ENCODE assay signal across 2 cellular contexts in genomic region chr5:10310073-10310779, GRCh38.
TF ChIP-seq lines count a peak whose summit lies in the region.

No MANE protein-coding gene starts in this region.

TF ChIP-seq in Ishikawa, 13 proteins besides CTCF, POLR2A, EP300 and RAD21:
- TF ChIP-seq, protein P1, sequence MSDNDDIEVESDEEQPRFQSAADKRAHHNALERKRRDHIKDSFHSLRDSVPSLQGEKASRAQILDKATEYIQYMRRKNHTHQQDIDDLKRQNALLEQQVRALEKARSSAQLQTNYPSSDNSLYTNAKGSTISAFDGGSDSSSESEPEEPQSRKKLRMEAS (IDR thresholded peaks at IDR 0.05), result 0 out of 2 replicates have a peak, but pooled peaks have one; percentile 38
- TF ChIP-seq TEAD4 (IDR thresholded peaks at IDR 0.05) (no peak), NFIC (IDR thresholded peaks at IDR 0.05) (no peak)

TF ChIP-seq in K562, 482 proteins besides CTCF, POLR2A, EP300 and RAD21:
- TF ChIP-seq C11orf30 (IDR thresholded peaks at IDR 0.05; ENCODE audit: low read depth) (peak; percentile 99), GATAD2B (IDR thresholded peaks at IDR 0.05; ENCODE audit: borderline replicate concordance) (peak; percentile 52; the same call in 1 of the 2 replicates), NFRKB (IDR thresholded peaks at IDR 0.05; ENCODE audit: low read depth) (peak; percentile 15; the same call in 1 of the 2 replicates), ZEB2 (IDR thresholded peaks at IDR 0.05) (0 out of 2 replicates have a peak, but pooled peaks have one; percentile 17), SREBF1 (IDR thresholded peaks at IDR 0.05; ENCODE audit: borderline replicate concordance, low read depth, low read length) (no peak), GTF2A2 (tag; IDR thresholded peaks at IDR 0.05) (peak; percentile 4; the same call in 1 of the 2 replicates), ESRRB (CRISPR knock-in tag; IDR thresholded peaks at IDR 0.05; ENCODE audit: borderline replicate concordance) (no peak), ESRRA (IDR thresholded peaks at IDR 0.05; ENCODE audit: borderline replicate concordance, low read depth) (0 out of 2 replicates have a peak, but pooled peaks have one; percentile 18), SMARCE1 (IDR thresholded peaks at IDR 0.05) (peak; percentile 16; the same call in 1 of the 2 replicates), MYC (IDR thresholded peaks at IDR 0.05; ENCODE audit: low read depth, low read length) (0 out of 2 replicates have a peak, but pooled peaks have one; percentile 23), MYC (CRISPR knock-in tag; IDR thresholded peaks at IDR 0.05; ENCODE audit: borderline replicate concordance, low read depth) (0 out of 2 replicates have a peak, but pooled peaks have one; percentile 19), NFE2L1 (tag; IDR thresholded peaks at IDR 0.05; ENCODE audit: borderline replicate concordance, low read depth) (peak; percentile 74), MAFF (IDR thresholded peaks at IDR 0.05; ENCODE audit: low read length) (peak; percentile 99), JUND (IDR thresholded peaks at IDR 0.05; ENCODE audit: borderline replicate concordance, low read depth, low read length) (peak; percentile 35; the same call in 1 of the 2 replicates), JUND (tag; IDR thresholded peaks at IDR 0.05; ENCODE audit: borderline replicate concordance, low read depth, low read length) (peak; percentile 28; the same call in 1 of the 3 replicates), NR2C2 (CRISPR knock-in tag; IDR thresholded peaks at IDR 0.05) (no peak), NR2C2 (tag; IDR thresholded peaks at IDR 0.05) (peak; percentile 53; the same call in 1 of the 2 replicates), ETV1 (tag; conservative IDR thresholded peaks at IDR 0.05; ENCODE audit: low read depth) (0 out of 2 replicates have a peak, but pooled peaks have one; percentile 6), ZBTB33 (CRISPR knock-in tag; IDR thresholded peaks at IDR 0.05) (peak; percentile 77; the same call in 1 of the 2 replicates), KAT8 (IDR thresholded peaks at IDR 0.05; ENCODE audit: low read depth) (no peak), FOSL1 (tag; conservative IDR thresholded peaks at IDR 0.05) (0 out of 2 replicates have a peak, but pooled peaks have one; percentile 11), MAFG (tag; conservative IDR thresholded peaks at IDR 0.05) (peak; percentile 97), ZNF41 (CRISPR knock-in tag; conservative IDR thresholded peaks at IDR 0.05) (no peak), BACH1 (tag; IDR thresholded peaks at IDR 0.05) (peak; percentile 78), NFE2 (IDR thresholded peaks at IDR 0.05; ENCODE audit: low read depth) (peak; percentile 81), SMARCA4 (IDR thresholded peaks at IDR 0.05) (0 out of 2 replicates have a peak, but pooled peaks have one; percentile 29), ZNF316 (IDR thresholded peaks at IDR 0.05) (peak; percentile 99), WHSC1 (IDR thresholded peaks at IDR 0.05; ENCODE audit: low read length) (no peak), ZNF140 (CRISPR knock-in tag; IDR thresholded peaks at IDR 0.05) (no peak), YY1 (IDR thresholded peaks at IDR 0.05; ENCODE audit: borderline replicate concordance in 1 of 3, control insufficient read depth in 1 of 3, extremely low read depth in 1 of 3, insufficient read depth in 3 of 3, insufficient read length in 1 of 3, insufficient replicate concordance in 2 of 3, low read depth in 1 of 3, low read length in 2 of 3) (peak in 2 of 3 experiments; percentile 27 to 78), ARNT (IDR thresholded peaks at IDR 0.05) (0 out of 4 replicates have a peak, but pooled peaks of 1 of the 2 experiments have one; percentile 20), JUN (IDR thresholded peaks at IDR 0.05; ENCODE audit: borderline replicate concordance, low read depth, low read length) (0 out of 2 replicates have a peak, but pooled peaks have one; percentile 8), JUN (CRISPR knock-in tag; IDR thresholded peaks at IDR 0.05; ENCODE audit: borderline replicate concordance) (no peak), MNT (conservative IDR thresholded peaks at IDR 0.05) (peak in 1 of 2 experiments; percentile 4; a peak in 1 of 4 replicates), MAFK (IDR thresholded peaks at IDR 0.05; ENCODE audit: low read length) (peak; percentile 97), MEIS2 (IDR thresholded peaks at IDR 0.05; ENCODE audit: partially characterized antibody) (no peak), DPF2 (IDR thresholded peaks at IDR 0.05) (peak; percentile 31; the same call in 1 of the 2 replicates), ZNF395 (CRISPR knock-in tag; IDR thresholded peaks at IDR 0.05) (0 out of 2 replicates have a peak, but pooled peaks have one; percentile 52), CCAR2 (IDR thresholded peaks at IDR 0.05; ENCODE audit: low read depth, low read length) (no peak)
- TF ChIP-seq, protein P2, sequence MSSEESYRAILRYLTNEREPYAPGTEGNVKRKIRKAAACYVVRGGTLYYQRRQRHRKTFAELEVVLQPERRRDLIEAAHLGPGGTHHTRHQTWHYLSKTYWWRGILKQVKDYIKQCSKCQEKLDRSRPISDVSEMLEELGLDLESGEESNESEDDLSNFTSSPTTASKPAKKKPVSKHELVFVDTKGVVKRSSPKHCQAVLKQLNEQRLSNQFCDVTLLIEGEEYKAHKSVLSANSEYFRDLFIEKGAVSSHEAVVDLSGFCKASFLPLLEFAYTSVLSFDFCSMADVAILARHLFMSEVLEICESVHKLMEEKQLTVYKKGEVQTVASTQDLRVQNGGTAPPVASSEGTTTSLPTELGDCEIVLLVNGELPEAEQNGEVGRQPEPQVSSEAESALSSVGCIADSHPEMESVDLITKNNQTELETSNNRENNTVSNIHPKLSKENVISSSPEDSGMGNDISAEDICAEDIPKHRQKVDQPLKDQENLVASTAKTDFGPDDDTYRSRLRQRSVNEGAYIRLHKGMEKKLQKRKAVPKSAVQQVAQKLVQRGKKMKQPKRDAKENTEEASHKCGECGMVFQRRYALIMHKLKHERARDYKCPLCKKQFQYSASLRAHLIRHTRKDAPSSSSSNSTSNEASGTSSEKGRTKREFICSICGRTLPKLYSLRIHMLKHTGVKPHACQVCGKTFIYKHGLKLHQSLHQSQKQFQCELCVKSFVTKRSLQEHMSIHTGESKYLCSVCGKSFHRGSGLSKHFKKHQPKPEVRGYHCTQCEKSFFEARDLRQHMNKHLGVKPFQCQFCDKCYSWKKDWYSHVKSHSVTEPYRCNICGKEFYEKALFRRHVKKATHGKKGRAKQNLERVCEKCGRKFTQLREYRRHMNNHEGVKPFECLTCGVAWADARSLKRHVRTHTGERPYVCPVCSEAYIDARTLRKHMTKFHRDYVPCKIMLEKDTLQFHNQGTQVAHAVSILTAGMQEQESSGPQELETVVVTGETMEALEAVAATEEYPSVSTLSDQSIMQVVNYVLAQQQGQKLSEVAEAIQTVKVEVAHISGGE (CRISPR knock-in tag; IDR thresholded peaks at IDR 0.05), result 0 out of 6 replicates have a peak, but pooled peaks of 1 of the 3 experiments have one; percentile 11
- TF ChIP-seq, protein P3, sequence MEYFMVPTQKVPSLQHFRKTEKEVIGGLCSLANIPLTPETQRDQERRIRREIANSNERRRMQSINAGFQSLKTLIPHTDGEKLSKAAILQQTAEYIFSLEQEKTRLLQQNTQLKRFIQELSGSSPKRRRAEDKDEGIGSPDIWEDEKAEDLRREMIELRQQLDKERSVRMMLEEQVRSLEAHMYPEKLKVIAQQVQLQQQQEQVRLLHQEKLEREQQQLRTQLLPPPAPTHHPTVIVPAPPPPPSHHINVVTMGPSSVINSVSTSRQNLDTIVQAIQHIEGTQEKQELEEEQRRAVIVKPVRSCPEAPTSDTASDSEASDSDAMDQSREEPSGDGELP (CRISPR knock-in tag; IDR thresholded peaks at IDR 0.05; ENCODE audit: borderline replicate concordance), result 0 out of 2 replicates have a peak, but pooled peaks have one; percentile 22
